Comparison of ENCODE assay signal across 21 cellular contexts in genomic region chr11:44529895-44530412, GRCh38. TPM values are rescaled to one million over a fixed set of nuclear protein-coding genes. Genes with fewer than 3 reads are reported as not detected.
DNase-seq lines count a peak whose midpoint lies in the region; ATAC-seq and TF ChIP-seq lines count a peak whose summit lies in the region.
"Had no signal": no experiment of that assay in that cellular context is flagged by ENCODE, and none has a peak within 500 bp of the region (broad histone marks: within the 10 kb centered on the region; RNA-seq: fewer than 3 reads in every experiment).

No MANE protein-coding gene starts in this region.

- ATAC-seq in activated CD4-positive, alpha-beta T cell treated with anti-CD3 and anti-CD28 coated beads for 36 hours, result peak; percentile 6
- peak; percentile 14 for ATAC-seq in activated CD8-positive, alpha-beta T cell treated with anti-CD3 and anti-CD28 coated beads, Interleukin-2, amount 10 ng/mL, durations not matched to agents 7 days and 5 days
- peak; percentile 41 for ATAC-seq in lung (ENCODE audit: insufficient read depth, low FRiP score)
- ATAC-seq: heart left ventricle had no signal

- H3K79me2 ChIP-seq in neural progenitor cell (ENCODE audit: low read depth), result no peaks in the 10 kb centered on the region

- TF ChIP-seq CTCF in lung (IDR thresholded peaks at IDR 0.05; ENCODE audit: control extremely low read depth, extremely low read depth), result no peak
- TF ChIP-seq CTCF in neural progenitor cell (IDR thresholded peaks at IDR 0.05), result no peak

- no peaks in the 10 kb centered on the region for H3K9me3 Mint-ChIP-seq in activated CD4-positive, alpha-beta T cell treated with anti-CD3 and anti-CD28 coated beads for 36 hours (ENCODE audit: low read depth)
- no peaks in the 10 kb centered on the region for H3K9me3 Mint-ChIP-seq in activated CD8-positive, alpha-beta T cell treated with anti-CD3 and anti-CD28 coated beads, Interleukin-2, amount 10 ng/mL, durations not matched to agents 7 days and 5 days (ENCODE audit: insufficient read depth)
- peaks cover 3% of the 10 kb centered on the region for H3K9me3 Mint-ChIP-seq in neural progenitor cell
- H3K9me3 Mint-ChIP-seq: CD4-positive, CD25-positive, alpha-beta regulatory T cell; H9; immature natural killer cell had no signal

- H3F3A ChIP-seq in neural progenitor cell (ENCODE audit: low read depth), result peaks cover 3% of the 10 kb centered on the region

- peak overlapping the region; percentile 84 for H3K27ac Mint-ChIP-seq in activated CD4-positive, alpha-beta T cell treated with anti-CD3 and anti-CD28 coated beads for 36 hours
- peak overlapping the region; percentile 89 for H3K27ac Mint-ChIP-seq in activated CD8-positive, alpha-beta T cell treated with anti-CD3 and anti-CD28 coated beads, Interleukin-2, amount 10 ng/mL, durations not matched to agents 7 days and 5 days
- no peak overlapping the region for H3K27ac Mint-ChIP-seq in neural progenitor cell
- H3K27ac Mint-ChIP-seq: activated naive CD8-positive, alpha-beta T cell; CD4-positive, CD25-positive, alpha-beta regulatory T cell; immature natural killer cell had no signal

- no peak for DNase-seq in activated CD4-positive, alpha-beta T cell treated with anti-CD3 and anti-CD28 coated beads for 36 hours
- no peak for DNase-seq in activated CD4-positive, alpha-beta T cell treated with anti-CD3 and anti-CD28 coated beads for 4 hours
- DNase-seq in GF-D8 (lab: John Stamatoyannopoulos, UW), result peak; percentile 19
- no peak for DNase-seq in activated CD8-positive, alpha-beta T cell treated with anti-CD3 and anti-CD28 coated beads, Interleukin-2, amount 10 ng/mL, durations not matched to agents 7 days and 5 days
- no peak for DNase-seq in lung (ENCODE audit: low spot score)
- DNase-seq in DMS79 treated with DMSO at 0.1 percent for 48 hours (lab: John Stamatoyannopoulos, UW), result no peak
- no peak for DNase-seq in NCI-H1417 (lab: John Stamatoyannopoulos, UW)
- DNase-seq in neural progenitor cell (ENCODE audit: low spot score), result no peak
- DNase-seq: ACHN; brain microvascular endothelial cell; cortex of kidney; DMS153; H9; heart left ventricle; immature natural killer cell; Kasumi-1; NCI-H524 treated with DMSO at 0.1 percent for 48 hours; right lobe of liver; stimulated activated naive CD4-positive, alpha-beta T cell had no signal

- H3K36me3 ChIP-seq in lung (ENCODE audit: control insufficient read depth in 2 of 2, insufficient read depth in 2 of 2, low read length in 2 of 2) (no peaks in the 10 kb centered on the region), neural progenitor cell (no peaks in the 10 kb centered on the region)
- H3K36me3 ChIP-seq: brain microvascular endothelial cell, heart left ventricle, right lobe of liver had no signal

- no peak overlapping the region for H3K4me3 Mint-ChIP-seq in activated CD4-positive, alpha-beta T cell treated with anti-CD3 and anti-CD28 coated beads for 36 hours
- H3K4me3 Mint-ChIP-seq in activated CD8-positive, alpha-beta T cell treated with anti-CD3 and anti-CD28 coated beads, Interleukin-2, amount 10 ng/mL, durations not matched to agents 7 days and 5 days, result peak overlapping the region; percentile 58
- no peak overlapping the region for H3K4me3 Mint-ChIP-seq in neural progenitor cell
- H3K4me3 Mint-ChIP-seq: activated naive CD8-positive, alpha-beta T cell; CD4-positive, CD25-positive, alpha-beta regulatory T cell; H9; immature natural killer cell had no signal

- peaks cover 33% of the 10 kb centered on the region for H3K4me1 Mint-ChIP-seq in activated CD4-positive, alpha-beta T cell treated with anti-CD3 and anti-CD28 coated beads for 36 hours
- H3K4me1 Mint-ChIP-seq in activated CD8-positive, alpha-beta T cell treated with anti-CD3 and anti-CD28 coated beads, Interleukin-2, amount 10 ng/mL, durations not matched to agents 7 days and 5 days (ENCODE audit: low read depth), result peaks cover 27% of the 10 kb centered on the region
- peaks cover 61% of the 10 kb centered on the region for H3K4me1 Mint-ChIP-seq in neural progenitor cell
- H3K4me1 Mint-ChIP-seq: immature natural killer cell had no signal

- H3K4me1 ChIP-seq in lung (ENCODE audit: control insufficient read depth in 2 of 2, insufficient read depth in 2 of 2, low read length in 2 of 2) (no peaks in the 10 kb centered on the region), neural progenitor cell (peaks cover 27% of the 10 kb centered on the region)
- H3K4me1 ChIP-seq: right lobe of liver had no signal

- no peaks in the 10 kb centered on the region for H4K20me1 ChIP-seq in neural progenitor cell (ENCODE audit: low read depth)

- H3K9me3 ChIP-seq in lung (ENCODE audit: control insufficient read depth in 2 of 2, insufficient read depth in 1 of 2, low read length in 1 of 2) (no peaks in the 10 kb centered on the region), neural progenitor cell (ENCODE audit: low read depth) (no peaks in the 10 kb centered on the region)
- H3K9me3 ChIP-seq: heart left ventricle, right lobe of liver had no signal

- intact Hi-C loops in activated CD4-positive, alpha-beta T cell treated with anti-CD3 and anti-CD28 coated beads for 36 hours (cut with DNase I, micrococcal nuclease), result loop anchor here in 1 of 2 experiments (1.0 to 2.0 kb wide), 3 partner anchors 35 to 337 kb away; partner anchors contain the start of gene CD82

- no peaks in the 10 kb centered on the region for H3K36me3 Mint-ChIP-seq in activated CD4-positive, alpha-beta T cell treated with anti-CD3 and anti-CD28 coated beads for 36 hours (ENCODE audit: low read depth)
- no peaks in the 10 kb centered on the region for H3K36me3 Mint-ChIP-seq in activated CD8-positive, alpha-beta T cell treated with anti-CD3 and anti-CD28 coated beads, Interleukin-2, amount 10 ng/mL, durations not matched to agents 7 days and 5 days (ENCODE audit: low read depth)
- H3K36me3 Mint-ChIP-seq in neural progenitor cell, result no peaks in the 10 kb centered on the region
- H3K36me3 Mint-ChIP-seq: activated naive CD8-positive, alpha-beta T cell; CD4-positive, CD25-positive, alpha-beta regulatory T cell; immature natural killer cell had no signal

- CTCF ChIA-PET in activated CD4-positive, alpha-beta T cell treated with anti-CD3 and anti-CD28 coated beads for 36 hours (lab: Charles Lee), result no interaction called here
- CTCF ChIA-PET in activated CD8-positive, alpha-beta T cell treated with anti-CD3 and anti-CD28 coated beads, Interleukin-2, amount 10 ng/mL, durations not matched to agents 7 days and 5 days (lab: Charles Lee), result interaction anchor here (1.0 to 1.2 kb wide), 2 partner anchors 9 to 420 kb away, joined by 3 read pairs; no protein-coding TSS in a partner anchor

- H3K27me3 ChIP-seq in lung (ENCODE audit: control insufficient read depth, insufficient read depth) (no peaks in the 10 kb centered on the region), neural progenitor cell (no peaks in the 10 kb centered on the region)
- H3K27me3 ChIP-seq: brain microvascular endothelial cell, heart left ventricle, right lobe of liver had no signal

- POLR2A ChIA-PET in activated CD4-positive, alpha-beta T cell treated with anti-CD3 and anti-CD28 coated beads for 36 hours (lab: Charles Lee), result no interaction called here
- POLR2A ChIA-PET in activated CD8-positive, alpha-beta T cell treated with anti-CD3 and anti-CD28 coated beads, Interleukin-2, amount 10 ng/mL, durations not matched to agents 7 days and 5 days (lab: Charles Lee), result no interaction called here

- H3K9ac ChIP-seq in neural progenitor cell, result no peak overlapping the region

- H3K4me3 ChIP-seq in lung (no peak overlapping the region), neural progenitor cell (no peak overlapping the region)
- H3K4me3 ChIP-seq: heart left ventricle, right lobe of liver had no signal

- H3K4me2 ChIP-seq in neural progenitor cell, result no peak overlapping the region

- H3K27ac ChIP-seq in lung (ENCODE audit: low read depth in 1 of 2, low read length in 1 of 2) (no peak overlapping the region), neural progenitor cell (no peak overlapping the region)
- H3K27ac ChIP-seq: brain microvascular endothelial cell, heart left ventricle, right lobe of liver had no signal

- H3K27me3 Mint-ChIP-seq in activated CD4-positive, alpha-beta T cell treated with anti-CD3 and anti-CD28 coated beads for 36 hours, result no peaks in the 10 kb centered on the region
- peaks cover 7% of the 10 kb centered on the region for H3K27me3 Mint-ChIP-seq in activated CD8-positive, alpha-beta T cell treated with anti-CD3 and anti-CD28 coated beads, Interleukin-2, amount 10 ng/mL, durations not matched to agents 7 days and 5 days (ENCODE audit: low read depth)
- H3K27me3 Mint-ChIP-seq in neural progenitor cell (ENCODE audit: insufficient read depth, low read depth), result peaks cover 20% of the 10 kb centered on the region
- H3K27me3 Mint-ChIP-seq: activated naive CD8-positive, alpha-beta T cell; CD4-positive, CD25-positive, alpha-beta regulatory T cell had no signal

- no peak overlapping the region for H2AFZ ChIP-seq in neural progenitor cell (replicated peaks)

- 79 to 87% methylated on average over 7 of the region's 7 CpGs for WGBS in lung, 2 donors

RNA-seq across cellular contexts. Expression of gene CD82, which starts 35.5 kb away (rescaled TPM):
- 100 to 1,000 TPM; 239 to 272 TPM for total RNA-seq in activated CD4-positive, alpha-beta T cell treated with anti-CD3 and anti-CD28 coated beads for 36 hours
- total RNA-seq in activated CD8-positive, alpha-beta T cell treated with anti-CD3 and anti-CD28 coated beads, Interleukin-2, amount 10 ng/mL, durations not matched to agents 7 days and 5 days, result 10 to 100 TPM; 68.2 to 72.9 TPM
- 100 to 1,000 TPM in 1 of 2 donors, 10 to 100 TPM in 1; 63.3 to 237 TPM for total RNA-seq in lung
- polyA plus RNA-seq in lung, result 100 to 1,000 TPM; 162 to 218 TPM
- total RNA-seq in neural progenitor cell (ENCODE audit: low replicate concordance), result 8.8 and 16.2 TPM in 2 replicates
